22 cellular contexts compared by ENCODE assay signal in genomic region chr11:88469828-88470227, GRCh38.
"Had no signal": no experiment of that assay in that cellular context is flagged by ENCODE, and none has a peak within 500 bp of the region (broad histone marks: within the 10 kb centered on the region; RNA-seq: fewer than 3 reads in every experiment).

No MANE protein-coding gene starts in this region.

- H3K79me2 ChIP-seq: hepatocyte had no signal

- DNase-seq: islet precursor cell; left ventricle myocardium inferior; midbrain; mucosa of descending colon; naive thymus-derived CD4-positive, alpha-beta T cell; ovary; right lobe of liver; stimulated activated CD4-positive, alpha-beta T cell treated with anti-CD3 and anti-CD28 coated beads, Interleukin-1b, Interleukin-23, amount 100 ng/mL, for 48 hours; stimulated activated CD4-positive, alpha-beta T cell treated with anti-CD3 and anti-CD28 coated beads, Interleukin-2, amount 100 ng/mL, for 48 hours; stimulated activated CD4-positive, alpha-beta T cell treated with anti-CD3 and anti-CD28 coated beads, Interleukin-4, amount 100 ng/mL, for 4 hours; stimulated activated CD8-positive, alpha-beta memory T cell treated with anti-CD3 and anti-CD28 coated beads, Interleukin-4, amount 100 ng/mL, for 48 hours; stimulated activated naive CD8-positive, alpha-beta T cell treated with anti-CD3 and anti-CD28 coated beads, Interleukin-15, Interleukin-2, amounts not matched to agents 100 U/mL and 50 U/mL, for 24 hours; stomach; testis; thyroid gland had no signal

- H3K27me3 ChIP-seq: hepatocyte, ovary, right atrium auricular region, right lobe of liver, stomach, testis, thyroid gland, vagina had no signal

- H3K27ac ChIP-seq: hepatocyte, left ventricle myocardium inferior, ovary, right atrium auricular region, right lobe of liver, stomach, testis, thyroid gland, vagina had no signal

- H2AFZ ChIP-seq: hepatocyte had no signal

- H3K4me2 ChIP-seq: hepatocyte, smooth muscle cell had no signal

- H3K9me3 ChIP-seq: mucosa of descending colon, ovary, right atrium auricular region, right lobe of liver, stomach, testis, thyroid gland, vagina had no signal

- H3K4me3 ChIP-seq: hepatocyte, left ventricle myocardium inferior, lung, mucosa of descending colon, ovary, right atrium auricular region, right lobe of liver, smooth muscle cell, stomach, testis, thyroid gland, vagina had no signal

- ATAC-seq: mucosa of descending colon; naive thymus-derived CD4-positive, alpha-beta T cell; natural killer cell treated with Interleukin-12 subunit alpha and Interleukin-12 subunit beta and Interleukin-15 and Interleukin-18, amount 100 ng/mL, for 72 hours; right lobe of liver; stimulated activated memory B cell treated with anti-CD40 and anti-IgM and Interleukin-4, amounts not matched to agents 10 μg/mL and 1 μg/mL and 100 μg/mL, for 72 hours; stimulated activated naive CD8-positive, alpha-beta T cell treated with anti-CD3 and anti-CD28 coated beads, Interleukin-15, Interleukin-2, amounts not matched to agents 100 U/mL and 50 U/mL, for 24 hours had no signal

- H3K4me1 ChIP-seq: left ventricle myocardium inferior, right atrium auricular region, right lobe of liver, stomach, testis, thyroid gland, vagina had no signal

- H3K36me3 ChIP-seq: left ventricle myocardium inferior, ovary, right atrium auricular region, right lobe of liver, stomach, thyroid gland, vagina had no signal
